2 cellular contexts compared by ENCODE assay signal in the genomic region with DNA sequence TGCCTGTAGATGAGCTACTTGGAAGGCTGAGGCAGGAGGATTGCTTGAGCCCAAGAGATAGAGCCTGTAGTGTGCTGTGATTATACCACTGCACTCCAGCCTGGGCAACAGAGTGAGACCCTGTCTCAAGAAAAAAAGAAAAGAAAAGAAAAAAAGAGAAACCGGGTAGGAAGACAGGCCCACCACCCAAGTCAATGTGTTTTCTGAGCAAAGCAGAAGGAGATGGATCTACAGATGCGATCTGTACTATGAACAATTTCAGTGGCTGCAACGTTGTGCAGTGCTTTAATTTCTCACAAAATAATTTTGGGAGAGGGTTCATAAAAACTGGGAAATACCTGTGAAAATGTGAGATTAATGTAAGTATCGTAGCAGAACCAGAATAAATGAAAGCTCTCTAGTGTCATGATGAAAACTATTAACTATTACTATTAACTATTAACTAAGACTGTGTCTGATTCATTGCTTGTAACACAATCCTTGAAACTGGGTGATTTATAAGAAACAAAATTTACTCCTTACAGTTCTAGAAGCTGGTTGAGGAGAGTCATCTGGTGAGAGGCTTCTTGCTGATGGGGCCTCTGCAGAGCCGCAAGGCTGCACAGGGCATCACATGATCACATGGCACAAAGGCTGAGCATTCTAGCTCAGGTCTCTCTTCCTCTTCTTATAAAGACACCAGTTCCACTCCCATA.
TF ChIP-seq lines count a peak whose summit lies in the region.

No MANE protein-coding gene starts in this region.

TF ChIP-seq in IMR-90, 13 proteins besides CTCF, POLR2A, EP300 and RAD21:
- TF ChIP-seq NFE2L2 (IDR thresholded peaks at IDR 0.05; ENCODE audit: low read depth, low read length) (no peak), BHLHE40 (IDR thresholded peaks at IDR 0.05; ENCODE audit: low read depth, low read length) (no peak), RFX5 (IDR thresholded peaks at IDR 0.05; ENCODE audit: low read depth, low read length) (no peak), MXI1 (IDR thresholded peaks at IDR 0.05; ENCODE audit: borderline replicate concordance, low read depth, low read length) (no peak), CEBPB (IDR thresholded peaks at IDR 0.05; ENCODE audit: low read depth, low read length) (no peak), SMC3 (IDR thresholded peaks at IDR 0.05; ENCODE audit: low read depth, low read length) (no peak), RCOR1 (IDR thresholded peaks at IDR 0.05; ENCODE audit: insufficient replicate concordance, low read length) (no peak), MAZ (IDR thresholded peaks at IDR 0.05; ENCODE audit: borderline replicate concordance, low read depth, low read length) (no peak), FOS (IDR thresholded peaks at IDR 0.05; ENCODE audit: low read depth, low read length) (no peak), MAFK (IDR thresholded peaks at IDR 0.05; ENCODE audit: low read depth, low read length) (no peak)

TF ChIP-seq in GM23338, 12 proteins besides CTCF, POLR2A, EP300 and RAD21:
- TF ChIP-seq EZH2phosphoT487 (IDR thresholded peaks at IDR 0.05; ENCODE audit: unreplicated experiment) (no peak), ZNF114 (CRISPR knock-in tag; IDR thresholded peaks at IDR 0.05) (no peak), EZH2 (IDR thresholded peaks at IDR 0.05; ENCODE audit: low read depth, unreplicated experiment) (no peak), NANOG (IDR thresholded peaks at IDR 0.05; ENCODE audit: borderline replicate concordance) (no peak), ZNF331 (CRISPR knock-in tag; IDR thresholded peaks at IDR 0.05; ENCODE audit: low read depth) (no peak)
- TF ChIP-seq, protein P1, sequence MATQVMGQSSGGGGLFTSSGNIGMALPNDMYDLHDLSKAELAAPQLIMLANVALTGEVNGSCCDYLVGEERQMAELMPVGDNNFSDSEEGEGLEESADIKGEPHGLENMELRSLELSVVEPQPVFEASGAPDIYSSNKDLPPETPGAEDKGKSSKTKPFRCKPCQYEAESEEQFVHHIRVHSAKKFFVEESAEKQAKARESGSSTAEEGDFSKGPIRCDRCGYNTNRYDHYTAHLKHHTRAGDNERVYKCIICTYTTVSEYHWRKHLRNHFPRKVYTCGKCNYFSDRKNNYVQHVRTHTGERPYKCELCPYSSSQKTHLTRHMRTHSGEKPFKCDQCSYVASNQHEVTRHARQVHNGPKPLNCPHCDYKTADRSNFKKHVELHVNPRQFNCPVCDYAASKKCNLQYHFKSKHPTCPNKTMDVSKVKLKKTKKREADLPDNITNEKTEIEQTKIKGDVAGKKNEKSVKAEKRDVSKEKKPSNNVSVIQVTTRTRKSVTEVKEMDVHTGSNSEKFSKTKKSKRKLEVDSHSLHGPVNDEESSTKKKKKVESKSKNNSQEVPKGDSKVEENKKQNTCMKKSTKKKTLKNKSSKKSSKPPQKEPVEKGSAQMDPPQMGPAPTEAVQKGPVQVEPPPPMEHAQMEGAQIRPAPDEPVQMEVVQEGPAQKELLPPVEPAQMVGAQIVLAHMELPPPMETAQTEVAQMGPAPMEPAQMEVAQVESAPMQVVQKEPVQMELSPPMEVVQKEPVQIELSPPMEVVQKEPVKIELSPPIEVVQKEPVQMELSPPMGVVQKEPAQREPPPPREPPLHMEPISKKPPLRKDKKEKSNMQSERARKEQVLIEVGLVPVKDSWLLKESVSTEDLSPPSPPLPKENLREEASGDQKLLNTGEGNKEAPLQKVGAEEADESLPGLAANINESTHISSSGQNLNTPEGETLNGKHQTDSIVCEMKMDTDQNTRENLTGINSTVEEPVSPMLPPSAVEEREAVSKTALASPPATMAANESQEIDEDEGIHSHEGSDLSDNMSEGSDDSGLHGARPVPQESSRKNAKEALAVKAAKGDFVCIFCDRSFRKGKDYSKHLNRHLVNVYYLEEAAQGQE (IDR thresholded peaks at IDR 0.05; ENCODE audit: unreplicated experiment): no peak
